In genomic region chr2:124034265-124034664, GRCh38 we compare ENCODE assay signal across 20 cellular contexts. TPM values are rescaled to one million over a fixed set of nuclear protein-coding genes. Genes with fewer than 3 reads are reported as not detected.
DNase-seq lines count a peak whose midpoint lies in the region; ATAC-seq and TF ChIP-seq lines count a peak whose summit lies in the region.
"Had no signal": no experiment of that assay in that cellular context is flagged by ENCODE, and none has a peak within 500 bp of the region (broad histone marks: within the 10 kb centered on the region; RNA-seq: fewer than 3 reads in every experiment).

No MANE protein-coding gene starts in this region.

- H3K4me3 ChIP-seq in naive thymus-derived CD4-positive, alpha-beta T cell (ENCODE audit: low read length), result no peak overlapping the region
- H3K4me3 ChIP-seq: A549, GM12878, Peyer's patch had no signal

- DNase-seq in DMS53 (lab: John Stamatoyannopoulos, UW), result peak; percentile 93
- DNase-seq in NCI-H2029 treated with DMSO at 0.1 percent for 48 hours (lab: John Stamatoyannopoulos, UW), result peak; percentile 56
- peak; percentile 64 for DNase-seq in SHP77 treated with DMSO at 0.1 percent for 48 hours (lab: John Stamatoyannopoulos, UW)
- no peak for DNase-seq in naive thymus-derived CD4-positive, alpha-beta T cell
- no peak for DNase-seq in stimulated activated CD4-positive, alpha-beta T cell treated with anti-CD3 and anti-CD28 coated beads, Interleukin-15, amount 100 ng/mL, for 24 hours
- DNase-seq in amniotic stem cell (lab: John Stamatoyannopoulos, UW), result no peak
- DNase-seq: C1 segment of cervical spinal cord, DMS79 treated with DMSO at 0.1 percent for 48 hours, MV-4-11, NCI-H1417 treated with DMSO at 0.1 percent for 48 hours, Peyer's patch, Right ventricle myocardium superior had no signal

- no peak for TF ChIP-seq CTCF in 22Rv1 (IDR thresholded peaks at IDR 0.05)

- H3K36me3 Mint-ChIP-seq in naive thymus-derived CD4-positive, alpha-beta T cell, result no peaks in the 10 kb centered on the region
- H3K36me3 Mint-ChIP-seq: IgD-negative memory B cell had no signal

- POLR2A ChIA-PET in naive thymus-derived CD4-positive, alpha-beta T cell (lab: Charles Lee), result no interaction called here

- intact Hi-C loops in naive thymus-derived CD4-positive, alpha-beta T cell (cut with micrococcal nuclease), result no loop called here

- ATAC-seq in GM21390 (IDR thresholded peaks at IDR 0.05; ENCODE audit: unreplicated experiment), result no peak
- no peak for ATAC-seq in naive thymus-derived CD4-positive, alpha-beta T cell
- ATAC-seq: A549, GM12878 had no signal

- H3K27me3 Mint-ChIP-seq in naive thymus-derived CD4-positive, alpha-beta T cell, result no peaks in the 10 kb centered on the region
- H3K27me3 Mint-ChIP-seq: IgD-negative memory B cell had no signal

- peaks cover 0 to 17% (median 3%) of the 10 kb centered on the region in 11 donors for H3K9me3 Mint-ChIP-seq in naive thymus-derived CD4-positive, alpha-beta T cell

- CTCF ChIA-PET in naive thymus-derived CD4-positive, alpha-beta T cell (lab: Charles Lee), result no interaction called here

- peak overlapping the region; percentile 48 for H3K27ac ChIP-seq in 22Rv1
- no peak overlapping the region for H3K27ac ChIP-seq in naive thymus-derived CD4-positive, alpha-beta T cell (ENCODE audit: low read depth, low read length)
- H3K27ac ChIP-seq: A549, Peyer's patch had no signal

- H3K4me1 ChIP-seq in naive thymus-derived CD4-positive, alpha-beta T cell (ENCODE audit: control insufficient read depth in 2 of 2, insufficient read depth in 2 of 2, low read length in 2 of 2), result no peaks in the 10 kb centered on the region
- H3K4me1 ChIP-seq: A549, Peyer's patch had no signal

- H3K9me3 ChIP-seq in naive thymus-derived CD4-positive, alpha-beta T cell (ENCODE audit: control insufficient read depth in 2 of 3, low read length in 3 of 3), result no peaks in the 10 kb centered on the region
- H3K9me3 ChIP-seq: A549, Peyer's patch had no signal

- no peak overlapping the region for H3K4me3 Mint-ChIP-seq in naive thymus-derived CD4-positive, alpha-beta T cell
- H3K4me3 Mint-ChIP-seq: IgD-negative memory B cell had no signal

- H3K36me3 ChIP-seq in naive thymus-derived CD4-positive, alpha-beta T cell (ENCODE audit: control insufficient read depth in 2 of 3, insufficient read depth in 3 of 3, low read length in 3 of 3), result no peaks in the 10 kb centered on the region
- H3K36me3 ChIP-seq: Peyer's patch had no signal

- no peaks in the 10 kb centered on the region for H3K27me3 ChIP-seq in naive thymus-derived CD4-positive, alpha-beta T cell (ENCODE audit: control insufficient read depth in 2 of 2, insufficient read depth in 2 of 2, low read length in 2 of 2)
- H3K27me3 ChIP-seq: Peyer's patch had no signal

- H3K4me1 Mint-ChIP-seq in naive thymus-derived CD4-positive, alpha-beta T cell, result peaks cover 0 to 2% (median 0%) of the 10 kb centered on the region in 7 donors
- H3K4me1 Mint-ChIP-seq: IgD-negative memory B cell had no signal

- no peak overlapping the region for H3K27ac Mint-ChIP-seq in naive thymus-derived CD4-positive, alpha-beta T cell
- H3K27ac Mint-ChIP-seq: IgD-negative memory B cell had no signal

RNA-seq across cellular contexts. Expression of gene CNTNAP5, which starts 9.2 kb away (rescaled TPM):
- total RNA-seq in naive thymus-derived CD4-positive, alpha-beta T cell, result not detected
- not detected for polyA plus RNA-seq in naive thymus-derived CD4-positive, alpha-beta T cell
- total RNA-seq: GM12878; LHCN-M2; NCI-H460; Peyer's patch; Right ventricle myocardium superior; T-helper 1 cell treated with Interleukin-12 subunit alpha and Interleukin-12 subunit beta and Interleukin-4 antibody, amounts not matched to agents 30 ng/mL and 1 ng/mL, for 36 hours had no signal
- polyA plus RNA-seq: A549, GM12878, IgD-negative memory B cell had no signal

Comparison
In these comparisons a context has a peak if more than half of its experiments do, and no peak if none do; other contexts are left out.
1. DNase-seq: peak in DMS53 (single experiment), NCI-H2029 treated with DMSO at 0.1 percent for 48 hours (single experiment) and SHP77 treated with DMSO at 0.1 percent for 48 hours (single experiment); none in naive thymus-derived CD4-positive, alpha-beta T cell (0 of 9), stimulated activated CD4-positive, alpha-beta T cell treated with anti-CD3 and anti-CD28 coated beads, Interleukin-15, amount 100 ng/mL, for 24 hours (single experiment) and amniotic stem cell (single experiment).